Comparison of ENCODE assay signal across 11 cellular contexts in genomic region chr16:89375021-89375420, GRCh38.
DNase-seq lines count a peak whose midpoint lies in the region; ATAC-seq and TF ChIP-seq lines count a peak whose summit lies in the region.
"Had no signal": no experiment of that assay in that cellular context is flagged by ENCODE, and none has a peak within 500 bp of the region (broad histone marks: within the 10 kb centered on the region; RNA-seq: fewer than 3 reads in every experiment).

No MANE protein-coding gene starts in this region.

- peaks cover 2% of the 10 kb centered on the region for H3K9me3 Mint-ChIP-seq in activated CD4-positive, alpha-beta memory T cell treated with anti-CD3 and anti-CD28 coated beads, Interleukin-2, amount 10 ng/mL, durations not matched to agents 7 days and 5 days

- H3K27ac Mint-ChIP-seq in activated CD4-positive, alpha-beta memory T cell treated with anti-CD3 and anti-CD28 coated beads, Interleukin-2, amount 10 ng/mL, durations not matched to agents 7 days and 5 days: no peak overlapping the region

- no peaks in the 10 kb centered on the region for H3K27me3 ChIP-seq in OCI-LY3 (ENCODE audit: low read depth, low read length)
- H3K27me3 ChIP-seq: gastroesophageal sphincter had no signal

- H3K36me3 Mint-ChIP-seq in activated CD4-positive, alpha-beta memory T cell treated with anti-CD3 and anti-CD28 coated beads, Interleukin-2, amount 10 ng/mL, durations not matched to agents 7 days and 5 days (ENCODE audit: low read depth): peaks cover 39% of the 10 kb centered on the region

- H3K4me1 Mint-ChIP-seq in activated CD4-positive, alpha-beta memory T cell treated with anti-CD3 and anti-CD28 coated beads, Interleukin-2, amount 10 ng/mL, durations not matched to agents 7 days and 5 days: peaks cover 43% of the 10 kb centered on the region

- no peaks in the 10 kb centered on the region for H3K27me3 Mint-ChIP-seq in activated CD4-positive, alpha-beta memory T cell treated with anti-CD3 and anti-CD28 coated beads, Interleukin-2, amount 10 ng/mL, durations not matched to agents 7 days and 5 days

- POLR2A ChIA-PET in activated CD4-positive, alpha-beta memory T cell treated with anti-CD3 and anti-CD28 coated beads, Interleukin-2, amount 10 ng/mL, durations not matched to agents 7 days and 5 days (lab: Charles Lee): no interaction called here

- 96 to 98% methylated on average over 17 to 19 of the region's 19 CpGs for WGBS in mesodermal cell (ENCODE audit: insufficient coverage in 2 of 2), 2 experiments

- CTCF ChIA-PET in activated CD4-positive, alpha-beta memory T cell treated with anti-CD3 and anti-CD28 coated beads, Interleukin-2, amount 10 ng/mL, durations not matched to agents 7 days and 5 days (lab: Charles Lee): no interaction called here

- H3K4me1 ChIP-seq in OCI-LY3 (ENCODE audit: low read length) (peaks cover 9% of the 10 kb centered on the region), mesodermal cell (ENCODE audit: control insufficient read depth, insufficient read depth, low read length, poor library complexity, severe bottlenecking) (peaks cover 35% of the 10 kb centered on the region)

- TF ChIP-seq CTCF in OCI-LY3 (IDR thresholded peaks at IDR 0.05; ENCODE audit: low read depth, low read length): no peak

- H3K9me3 ChIP-seq in OCI-LY3 (ENCODE audit: insufficient read depth, low read length) (no peaks in the 10 kb centered on the region), mesodermal cell (ENCODE audit: control insufficient read depth, low read length) (peaks cover 6% of the 10 kb centered on the region)

- ATAC-seq in GM21737 (IDR thresholded peaks at IDR 0.05; ENCODE audit: unreplicated experiment): peak; percentile 56
- ATAC-seq: gastroesophageal sphincter had no signal

- no peak overlapping the region for H3K4me3 Mint-ChIP-seq in activated CD4-positive, alpha-beta memory T cell treated with anti-CD3 and anti-CD28 coated beads, Interleukin-2, amount 10 ng/mL, durations not matched to agents 7 days and 5 days

- peaks cover 100% of the 10 kb centered on the region for H3K79me2 ChIP-seq in OCI-LY3 (ENCODE audit: low read length)

- peaks cover 99% of the 10 kb centered on the region for H4K20me1 ChIP-seq in OCI-LY3 (ENCODE audit: insufficient read depth, low read length)

- peak overlapping the region; percentile 10; the same call in 1 of the 2 replicates for H3K4me3 ChIP-seq in OCI-LY3 (ENCODE audit: low read length)
- H3K4me3 ChIP-seq in mesodermal cell (ENCODE audit: extremely low read depth, insufficient read depth, low read length, poor library complexity, severe bottlenecking): no peak overlapping the region
- H3K4me3 ChIP-seq: gastroesophageal sphincter, GM23248 had no signal

- peak overlapping the region; percentile 37 for H3K4me2 ChIP-seq in OCI-LY3 (ENCODE audit: low read length)

- H2AFZ ChIP-seq in OCI-LY3 (ENCODE audit: low read depth, low read length): no peak overlapping the region
- H2AFZ ChIP-seq: GM23248 had no signal

- H3K36me3 ChIP-seq in OCI-LY3 (replicated peaks; ENCODE audit: low read depth, low read length) (peaks cover 45% of the 10 kb centered on the region), mesodermal cell (ENCODE audit: control insufficient read depth, insufficient read depth, low read length) (peaks cover 43% of the 10 kb centered on the region)

- no peak overlapping the region for H3K9ac ChIP-seq in OCI-LY3 (ENCODE audit: low read length)
- H3K9ac ChIP-seq: GM23248 had no signal

- no peak overlapping the region for H3K27ac ChIP-seq in OCI-LY3 (ENCODE audit: low read length)
- peak overlapping the region; percentile 5 for H3K27ac ChIP-seq in mesodermal cell (ENCODE audit: low read depth, low read length, severe bottlenecking)
- H3K27ac ChIP-seq: GM23248 had no signal

- DNase-seq in DMS79 treated with DMSO at 0.1 percent for 48 hours (lab: John Stamatoyannopoulos, UW): peak; percentile 31
- no peak for DNase-seq in activated CD8-positive, alpha-beta memory T cell treated with anti-CD3 and anti-CD28 coated beads, Interleukin-2, amount 50 U/mL, for 4 hours
- DNase-seq in NCI-H2196 treated with DMSO at 0.1 percent for 48 hours (lab: John Stamatoyannopoulos, UW; ENCODE audit: unreplicated experiment): no peak
- no peak for DNase-seq in NOMO-1 (lab: John Stamatoyannopoulos, UW; ENCODE audit: unreplicated experiment in 2 of 2)
- no peak for DNase-seq in activated CD4-positive, alpha-beta memory T cell treated with anti-CD3 and anti-CD28 coated beads, Interleukin-2, amount 10 ng/mL, durations not matched to agents 7 days and 5 days
- DNase-seq: GM23248; stimulated activated CD4-positive, alpha-beta T cell treated with anti-CD3 and anti-CD28 coated beads, Interleukin-2, amount 100 ng/mL, for 48 hours had no signal
